In the genomic region with DNA sequence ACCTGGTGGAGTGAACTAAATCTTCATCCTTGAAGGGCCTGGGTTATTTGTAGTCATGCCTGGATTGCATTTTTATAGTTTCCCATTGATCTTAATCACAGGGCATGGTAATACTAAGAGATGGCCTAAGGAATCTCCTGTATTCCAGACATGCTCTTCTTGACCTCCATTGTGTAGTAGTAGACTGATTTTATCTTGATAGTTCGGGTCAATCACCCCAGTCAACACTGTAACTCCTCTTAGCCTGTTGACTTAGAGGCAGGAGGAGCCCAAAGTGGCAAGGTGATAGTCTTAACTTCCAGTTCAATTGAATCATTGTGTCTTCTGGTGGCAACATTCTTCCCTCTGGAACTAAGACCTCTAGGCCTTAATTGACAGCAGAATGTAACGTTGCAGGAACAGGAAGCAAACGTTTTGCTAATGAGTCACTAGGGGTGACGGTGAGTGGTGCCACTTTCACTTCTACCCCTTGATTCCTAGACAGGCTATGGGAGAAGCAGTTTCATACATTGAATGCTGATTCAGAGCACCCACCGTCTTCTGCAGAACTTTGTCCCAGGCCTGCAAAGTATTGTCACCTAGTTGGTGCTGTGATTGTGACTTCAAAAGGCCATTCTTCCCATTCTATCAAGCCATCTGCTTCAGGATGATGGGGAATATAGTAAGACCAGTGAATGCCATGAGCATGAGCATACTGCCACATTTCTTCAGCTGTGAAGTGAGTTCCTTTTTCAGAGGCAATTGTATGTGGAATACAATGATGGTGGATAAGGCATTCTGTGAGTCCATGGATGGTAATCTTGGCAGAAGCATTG, we compare ENCODE assay signal across 9 cellular contexts. TPM values are rescaled to one million over a fixed set of nuclear protein-coding genes. Genes with fewer than 3 reads are reported as not detected.
DNase-seq lines count a peak whose midpoint lies in the region; ATAC-seq, FAIRE-seq and TF ChIP-seq lines count a peak whose summit lies in the region.
"Had no signal": no experiment of that assay in that cellular context is flagged by ENCODE, and none has a peak within 500 bp of the region (broad histone marks: within the 10 kb centered on the region; RNA-seq: fewer than 3 reads in every experiment).

No MANE protein-coding gene starts in this region.

- no peaks in the 10 kb centered on the region for H3K36me3 Mint-ChIP-seq in astrocyte (ENCODE audit: low read depth, unreplicated experiment)

- no peak overlapping the region for H3K9ac ChIP-seq in astrocyte (ENCODE audit: low read length)

- H3K4me2 ChIP-seq in astrocyte (ENCODE audit: low read length), result peak overlapping the region; percentile 56

- no peaks in the 10 kb centered on the region for H3K36me3 ChIP-seq in astrocyte (ENCODE audit: insufficient read depth, low read length)

- no peaks in the 10 kb centered on the region for H4K20me1 ChIP-seq in astrocyte (ENCODE audit: insufficient read depth, low read length)

- no peak for TF ChIP-seq CTCF in astrocyte (IDR thresholded peaks at IDR 0.05; ENCODE audit: insufficient read depth, low read depth, low read length)
- no peak for TF ChIP-seq CTCF in retinal pigment epithelial cell (conservative IDR thresholded peaks at IDR 0.05; ENCODE audit: low read depth, low read length)

- H3K27ac Mint-ChIP-seq in astrocyte (ENCODE audit: unreplicated experiment), result peak overlapping the region; percentile 64

- TF ChIP-seq EP300 in Ishikawa (IDR thresholded peaks at IDR 0.05; ENCODE audit: borderline replicate concordance), result no peak

- intact Hi-C loops in left cardiac atrium (cut with DNase I), result no loop called here

- H3K9me3 ChIP-seq in astrocyte (ENCODE audit: insufficient read depth, low read depth, low read length), result no peaks in the 10 kb centered on the region

- no peaks in the 10 kb centered on the region for H3K27me3 ChIP-seq in astrocyte (ENCODE audit: insufficient read depth, low read length)

- ATAC-seq in left cardiac atrium, result no peak
- no peak for ATAC-seq in GM21526 (IDR thresholded peaks at IDR 0.05; ENCODE audit: low FRiP score, unreplicated experiment)

- TF ChIP-seq RAD21 in Ishikawa (IDR thresholded peaks at IDR 0.05; ENCODE audit: low read depth), result no peak

- no peaks in the 10 kb centered on the region for H3K27me3 Mint-ChIP-seq in astrocyte (ENCODE audit: low read depth, unreplicated experiment)

- H3K4me1 Mint-ChIP-seq in astrocyte (ENCODE audit: low read depth, unreplicated experiment), result peaks cover 28% of the 10 kb centered on the region

- peaks cover 9% of the 10 kb centered on the region for H3K4me1 ChIP-seq in astrocyte (ENCODE audit: insufficient read depth, low read length)

- H3K4me3 Mint-ChIP-seq in astrocyte (ENCODE audit: unreplicated experiment), result no peak overlapping the region

- no peak overlapping the region for H3K27ac ChIP-seq in astrocyte (ENCODE audit: low read depth, low read length)

- H3K9me3 Mint-ChIP-seq in astrocyte (ENCODE audit: unreplicated experiment), result peaks cover 5% of the 10 kb centered on the region

- DNase-seq in SKM-1 treated with dmso at 0.1 percent for 144 hours (lab: John Stamatoyannopoulos, UW; ENCODE audit: unreplicated experiment) (peak; percentile 21), SKM-1 (lab: John Stamatoyannopoulos, UW; ENCODE audit: unreplicated experiment) (no peak), astrocyte (ENCODE audit: low read depth) (peak; percentile 80), retinal pigment epithelial cell (ENCODE audit: low read depth) (peak; percentile 64), left cardiac atrium (no peak), COLO668 (lab: John Stamatoyannopoulos, UW; ENCODE audit: unreplicated experiment) (no peak)

- H3K79me2 ChIP-seq in astrocyte (ENCODE audit: insufficient read depth, low read length), result no peaks in the 10 kb centered on the region

- H3K4me3 ChIP-seq in astrocyte (ENCODE audit: insufficient read depth, low read depth, low read length) (no peak overlapping the region), retinal pigment epithelial cell (ENCODE audit: low read length) (no peak overlapping the region)

- peak overlapping the region; percentile 37 for H2AFZ ChIP-seq in astrocyte (ENCODE audit: low read depth, low read length)

- FAIRE-seq in astrocyte (lab: Jason Lieb, UNC), result no peak
- FAIRE-seq: A204.1 had no signal

TF ChIP-seq in Ishikawa, 13 proteins besides CTCF, POLR2A, EP300 and RAD21:
- TF ChIP-seq CREB1 (IDR thresholded peaks at IDR 0.05; ENCODE audit: low read depth), result no peak
- TF ChIP-seq FOXM1 (IDR thresholded peaks at IDR 0.05; ENCODE audit: borderline replicate concordance, low read depth), result no peak
- peak; percentile 66 for TF ChIP-seq TEAD4 (IDR thresholded peaks at IDR 0.05)

RNA-seq across cellular contexts. Expression of a gene that starts 24.0 kb away (rescaled TPM):
- total RNA-seq in astrocyte (48.6 and 58.5 TPM in 2 replicates), left cardiac atrium (10 to 100 TPM; 14.7 to 24.0 TPM)

Comparison
In these comparisons a context has a peak if more than half of its experiments do, and no peak if none do; other contexts are left out.
1. DNase-seq: peak in SKM-1 treated with dmso at 0.1 percent for 144 hours (single experiment), astrocyte (single experiment) and retinal pigment epithelial cell (single experiment); none in SKM-1 (single experiment), left cardiac atrium (single experiment) and COLO668 (single experiment).